14 cellular contexts compared by ENCODE assay signal in genomic region chr16:83002351-83003334, GRCh38.
DNase-seq lines count a peak whose midpoint lies in the region; ATAC-seq and TF ChIP-seq lines count a peak whose summit lies in the region.
"Had no signal": no experiment of that assay in that cellular context is flagged by ENCODE, and none has a peak within 500 bp of the region (broad histone marks: within the 10 kb centered on the region; RNA-seq: fewer than 3 reads in every experiment).

No MANE protein-coding gene starts in this region.

- H3K27me3 ChIP-seq in thoracic aorta (replicated peaks; ENCODE audit: insufficient read depth) (no peaks in the 10 kb centered on the region), esophagus squamous epithelium (no peaks in the 10 kb centered on the region), brain microvascular endothelial cell (replicated peaks) (no peaks in the 10 kb centered on the region)
- H3K27me3 ChIP-seq: pancreas, stomach had no signal

- intact Hi-C loops in Right ventricle myocardium superior (cut with DNase I) = no loop called here
- intact Hi-C loops in left cardiac atrium (cut with DNase I) = no loop called here
- intact Hi-C loops in esophagus squamous epithelium (cut with DNase I) = no loop called here

- 69 to 80% methylated on average over 8 of the region's 8 CpGs for WGBS in esophagus squamous epithelium, 2 donors

- no peak for TF ChIP-seq POLR2A in esophagus squamous epithelium (IDR thresholded peaks at IDR 0.05)

- no peaks in the 10 kb centered on the region for H3K36me3 ChIP-seq in thoracic aorta
- no peaks in the 10 kb centered on the region for H3K36me3 ChIP-seq in esophagus squamous epithelium
- no peaks in the 10 kb centered on the region for H3K36me3 ChIP-seq in brain microvascular endothelial cell (replicated peaks)
- H3K36me3 ChIP-seq: pancreas, spleen, stomach had no signal

- no peaks in the 10 kb centered on the region for H3K4me1 Mint-ChIP-seq in activated T-cell treated with anti-CD3 and anti-CD28 coated beads, Interleukin-2, amount 50 U/mL, for 72 hours (ENCODE audit: low read depth)

- H3K9me3 Mint-ChIP-seq in activated T-cell treated with anti-CD3 and anti-CD28 coated beads, Interleukin-2, amount 50 U/mL, for 72 hours = peaks cover 0 to 4% of the 10 kb centered on the region in 2 donors

- H3K4me1 ChIP-seq in thoracic aorta (ENCODE audit: control insufficient read depth in 1 of 2, low read depth in 2 of 2) (peaks cover 11 to 53% of the 10 kb centered on the region in 2 donors), esophagus squamous epithelium (no peaks in the 10 kb centered on the region)
- H3K4me1 ChIP-seq: pancreas, spleen had no signal

- H3K36me3 Mint-ChIP-seq in activated T-cell treated with anti-CD3 and anti-CD28 coated beads, Interleukin-2, amount 50 U/mL, for 72 hours (ENCODE audit: insufficient read depth in 2 of 2) = no peaks in the 10 kb centered on the region

- H3K9me3 ChIP-seq in thoracic aorta (no peaks in the 10 kb centered on the region), esophagus squamous epithelium (no peaks in the 10 kb centered on the region)
- H3K9me3 ChIP-seq: pancreas, SK-N-SH, spleen, stomach had no signal

- H3K27ac Mint-ChIP-seq in activated T-cell treated with anti-CD3 and anti-CD28 coated beads, Interleukin-2, amount 50 U/mL, for 72 hours = no peak overlapping the region
- H3K27ac Mint-ChIP-seq: activated T-helper 1 cell treated with anti-CD3 and anti-CD28 coated beads, Interleukin-12 subunit alpha, Interleukin-12 subunit beta, Interleukin-2, Interleukin-4 antibody, amounts not matched to agents 30 ng/mL and 10 ng/mL and 1 ng/mL, durations not matched to agents 14 hours and 24 hours and 36 hours; HFFc6 had no signal

- in situ Hi-C loops in brain microvascular endothelial cell (cut with HindIII; ENCODE audit: low pct_ligation_motif_present, low sequenced_read_pairs) = no loop called here

- TF ChIP-seq CTCF in thoracic aorta (IDR thresholded peaks at IDR 0.05) = no peak
- TF ChIP-seq CTCF in esophagus squamous epithelium (IDR thresholded peaks at IDR 0.05) = no peak
- no peak for TF ChIP-seq CTCF in brain microvascular endothelial cell (IDR thresholded peaks at IDR 0.05; ENCODE audit: low read depth, low read length, missing control alignments)

- no peak overlapping the region for H3K4me3 Mint-ChIP-seq in activated T-cell treated with anti-CD3 and anti-CD28 coated beads, Interleukin-2, amount 50 U/mL, for 72 hours
- H3K4me3 Mint-ChIP-seq: activated T-helper 1 cell treated with anti-CD3 and anti-CD28 coated beads, Interleukin-12 subunit alpha, Interleukin-12 subunit beta, Interleukin-2, Interleukin-4 antibody, amounts not matched to agents 30 ng/mL and 10 ng/mL and 1 ng/mL, durations not matched to agents 14 hours and 24 hours and 36 hours; HFFc6 had no signal

- H3K4me3 ChIP-seq in thoracic aorta = no peak overlapping the region
- no peak overlapping the region for H3K4me3 ChIP-seq in esophagus squamous epithelium
- H3K4me3 ChIP-seq in brain microvascular endothelial cell (ENCODE audit: low read depth, low read length) = no peak overlapping the region
- H3K4me3 ChIP-seq: pancreas, spleen, stomach had no signal

- peak overlapping the region; percentile 6 to 29 for H3K27ac ChIP-seq in thoracic aorta
- no peak overlapping the region for H3K27ac ChIP-seq in esophagus squamous epithelium
- no peak overlapping the region for H3K27ac ChIP-seq in brain microvascular endothelial cell
- H3K27ac ChIP-seq: pancreas, spleen, stomach had no signal

- H3K27me3 Mint-ChIP-seq in activated T-cell treated with anti-CD3 and anti-CD28 coated beads, Interleukin-2, amount 50 U/mL, for 72 hours (ENCODE audit: low read depth) = no peaks in the 10 kb centered on the region

- DNase-seq in Right ventricle myocardium superior (no peak), left cardiac atrium (no peak), NCI-H526 treated with DMSO at 0.1 percent for 48 hours (lab: John Stamatoyannopoulos, UW) (peak; percentile 52), fibroblast of gingiva (ENCODE audit: low read depth) (peak; percentile 36), thoracic aorta (ENCODE audit: low spot score) (no peak), esophagus squamous epithelium (lab: John Stamatoyannopoulos, UW) (no peak), brain microvascular endothelial cell (no peak)
- no peak for DNase-seq in activated T-cell treated with anti-CD3 and anti-CD28 coated beads, Interleukin-2, amount 50 U/mL, for 72 hours
- DNase-seq: HFFc6, SK-N-SH, spleen, stomach had no signal

- ATAC-seq in Right ventricle myocardium superior (ENCODE audit: poor library complexity) (peak; percentile 53), left cardiac atrium (no peak), thoracic aorta (ENCODE audit: insufficient number of reproducible peaks, low FRiP score, low read depth) (no peak)
- ATAC-seq in activated T-cell treated with anti-CD3 and anti-CD28 coated beads, Interleukin-2, amount 50 U/mL, for 72 hours (replicated peaks in 1 of 2) = no peak

Comparison
In these comparisons a context has a peak if more than half of its experiments do, and no peak if none do; other contexts are left out.
1. DNase-seq: peak in NCI-H526 treated with DMSO at 0.1 percent for 48 hours (single experiment) and fibroblast of gingiva (single experiment); none in Right ventricle myocardium superior (single experiment), left cardiac atrium (single experiment), thoracic aorta (single experiment), esophagus squamous epithelium (single experiment), brain microvascular endothelial cell (single experiment) and activated T-cell treated with anti-CD3 and anti-CD28 coated beads, Interleukin-2, amount 50 U/mL, for 72 hours (0 of 2).
2. H3K27ac ChIP-seq: peak in thoracic aorta (2 of 2); none in esophagus squamous epithelium (0 of 4) and brain microvascular endothelial cell (single experiment).